Comparison of ENCODE assay signal across 18 cellular contexts in genomic region chr3:169128579-169128978, GRCh38.
A peak's percentile ranks its signal among the peaks of the same experiment; 100 is the strongest.
DNase-seq lines count a peak whose midpoint lies in the region; ATAC-seq and TF ChIP-seq lines count a peak whose summit lies in the region.
"Had no signal": no experiment of that assay in that cellular context is flagged by ENCODE, and none has a peak within 500 bp of the region (broad histone marks: within the 10 kb centered on the region; RNA-seq: fewer than 3 reads in every experiment).

No MANE protein-coding gene starts in this region.

- no peaks in the 10 kb centered on the region for H3K27me3 ChIP-seq in ascending aorta
- no peaks in the 10 kb centered on the region for H3K27me3 ChIP-seq in GM23338 (ENCODE audit: insufficient read depth)
- H3K27me3 ChIP-seq in vagina: no peaks in the 10 kb centered on the region

- H3K27ac Mint-ChIP-seq in progenitor cell of endocrine pancreas (peak overlapping the region; percentile 60), GM23338 (no peak overlapping the region)
- H3K27ac Mint-ChIP-seq in activated CD4-positive, alpha-beta T cell treated with anti-CD3 and anti-CD28 coated beads, Interleukin-2, amount 10 ng/mL, durations not matched to agents 24 days and 14 days: no peak overlapping the region
- H3K27ac Mint-ChIP-seq: CD4-positive, CD25-positive, alpha-beta regulatory T cell; CD8-positive, alpha-beta memory T cell had no signal

- no peak for ATAC-seq in GM23338
- ATAC-seq: HCT116 had no signal

- H3K4me1 ChIP-seq in HEK293 (ENCODE audit: control insufficient read depth, insufficient read depth, low read length): no peaks in the 10 kb centered on the region
- H3K4me1 ChIP-seq in ascending aorta: peaks cover 0 to 2% of the 10 kb centered on the region in 2 donors
- no peaks in the 10 kb centered on the region for H3K4me1 ChIP-seq in GM23338 (ENCODE audit: insufficient read depth)
- H3K4me1 ChIP-seq in vagina: no peaks in the 10 kb centered on the region
- H3K4me1 ChIP-seq: BE2C had no signal

- no peaks in the 10 kb centered on the region for H3F3A ChIP-seq in GM23338 (replicated peaks; ENCODE audit: low read depth)

- POLR2A ChIA-PET in HEK293 (lab: Yijun Ruan, JAX): no interaction called here

- no peaks in the 10 kb centered on the region for H4K20me1 ChIP-seq in GM23338 (replicated peaks; ENCODE audit: insufficient read depth)

- H3K4me1 Mint-ChIP-seq in progenitor cell of endocrine pancreas (ENCODE audit: low read depth) (peaks cover 54% of the 10 kb centered on the region), GM23338 (peaks cover 6% of the 10 kb centered on the region; the same call in 2 of the 3 replicates)
- no peaks in the 10 kb centered on the region for H3K4me1 Mint-ChIP-seq in activated CD4-positive, alpha-beta T cell treated with anti-CD3 and anti-CD28 coated beads, Interleukin-2, amount 10 ng/mL, durations not matched to agents 24 days and 14 days
- H3K4me1 Mint-ChIP-seq: CD4-positive, CD25-positive, alpha-beta regulatory T cell; CD8-positive, alpha-beta memory T cell had no signal

- no peak for TF ChIP-seq CTCF in HEK293 (tag by site-specific recombination; IDR thresholded peaks at IDR 0.05)
- TF ChIP-seq CTCF in progenitor cell of endocrine pancreas (IDR thresholded peaks at IDR 0.05; ENCODE audit: unreplicated experiment): no peak
- no peak for TF ChIP-seq CTCF in ascending aorta (IDR thresholded peaks at IDR 0.05)
- TF ChIP-seq CTCF in GM23338 (conservative IDR thresholded peaks at IDR 0.05; ENCODE audit: low read depth in 2 of 2): no peak
- no peak for TF ChIP-seq CTCF in vagina (IDR thresholded peaks at IDR 0.05)

- peaks cover 29% of the 10 kb centered on the region for H3K36me3 Mint-ChIP-seq in progenitor cell of endocrine pancreas (ENCODE audit: insufficient read depth)
- no peaks in the 10 kb centered on the region for H3K36me3 Mint-ChIP-seq in activated CD4-positive, alpha-beta T cell treated with anti-CD3 and anti-CD28 coated beads, Interleukin-2, amount 10 ng/mL, durations not matched to agents 24 days and 14 days (ENCODE audit: low read depth)
- H3K36me3 Mint-ChIP-seq in GM23338 (ENCODE audit: low read depth): no peaks in the 10 kb centered on the region
- H3K36me3 Mint-ChIP-seq: CD4-positive, CD25-positive, alpha-beta regulatory T cell; CD8-positive, alpha-beta memory T cell had no signal

- H3K36me3 ChIP-seq in HEK293 (ENCODE audit: control insufficient read depth in 2 of 2, insufficient read depth in 1 of 2, low read length in 2 of 2) (peaks cover 4 to 11% of the 10 kb centered on the region in 2 experiments; a peak in 2 of 3 replicates), ascending aorta (no peaks in the 10 kb centered on the region), GM23338 (ENCODE audit: insufficient read depth) (no peaks in the 10 kb centered on the region), vagina (no peaks in the 10 kb centered on the region)
- H3K36me3 ChIP-seq: BE2C had no signal

- H3K4me3 ChIP-seq in HEK293 (ENCODE audit: low read depth, low read length): no peak overlapping the region
- H3K4me3 ChIP-seq in ascending aorta: no peak overlapping the region
- H3K4me3 ChIP-seq in GM23338: no peak overlapping the region
- H3K4me3 ChIP-seq in vagina: no peak overlapping the region

- H3K9me2 ChIP-seq in GM23338 (ENCODE audit: insufficient read depth): no peaks in the 10 kb centered on the region

- H3K4me2 ChIP-seq in GM23338: no peak overlapping the region

- DNase-seq in EH (ENCODE audit: low read depth) (peak; percentile 9), M059J (ENCODE audit: low read depth) (peak; percentile 47), progenitor cell of endocrine pancreas (ENCODE audit: low spot score, unreplicated experiment) (no peak), ascending aorta (ENCODE audit: low spot score in 2 of 2) (no peak), GM23338 (ENCODE audit: low spot score) (no peak), vagina (ENCODE audit: extremely low spot score in 2 of 2) (no peak)
- no peak for DNase-seq in activated CD4-positive, alpha-beta T cell treated with anti-CD3 and anti-CD28 coated beads, Interleukin-2, amount 10 ng/mL, durations not matched to agents 24 days and 14 days
- DNase-seq: ACHN; BE2C; C1 segment of cervical spinal cord; CD4-positive, CD25-positive, alpha-beta regulatory T cell; CD8-positive, alpha-beta memory T cell; COR-L47; GDM1; GOT3; H7 had no signal

- H3K4me3 Mint-ChIP-seq in progenitor cell of endocrine pancreas (ENCODE audit: low read depth) (no peak overlapping the region), GM23338 (no peak overlapping the region)
- no peak overlapping the region for H3K4me3 Mint-ChIP-seq in activated CD4-positive, alpha-beta T cell treated with anti-CD3 and anti-CD28 coated beads, Interleukin-2, amount 10 ng/mL, durations not matched to agents 24 days and 14 days
- H3K4me3 Mint-ChIP-seq: CD4-positive, CD25-positive, alpha-beta regulatory T cell; CD8-positive, alpha-beta memory T cell had no signal

- no peak overlapping the region for H2AFZ ChIP-seq in GM23338

- H3K9me3 ChIP-seq in HEK293 (ENCODE audit: control insufficient read depth, insufficient read depth, low read depth, low read length) (no peaks in the 10 kb centered on the region), ascending aorta (no peaks in the 10 kb centered on the region), vagina (no peaks in the 10 kb centered on the region)
- H3K9me3 ChIP-seq: BE2C had no signal

- intact Hi-C loops in ascending aorta (cut with DNase I) (no loop called here), vagina (cut with DNase I) (no loop called here)
- intact Hi-C loops in activated CD4-positive, alpha-beta T cell treated with anti-CD3 and anti-CD28 coated beads, Interleukin-2, amount 10 ng/mL, durations not matched to agents 24 days and 14 days (cut with micrococcal nuclease): no loop called here

- no peak for TF ChIP-seq POLR2A in vagina (IDR thresholded peaks at IDR 0.05)

- CTCF ChIA-PET in HEK293 (lab: Yijun Ruan, JAX): interaction anchor here (1.2 kb wide), 1 partner anchor 10 kb away, joined by 3 read pairs; no protein-coding TSS in a partner anchor

- no peaks in the 10 kb centered on the region for H3K27me3 Mint-ChIP-seq in progenitor cell of endocrine pancreas
- no peaks in the 10 kb centered on the region for H3K27me3 Mint-ChIP-seq in activated CD4-positive, alpha-beta T cell treated with anti-CD3 and anti-CD28 coated beads, Interleukin-2, amount 10 ng/mL, durations not matched to agents 24 days and 14 days
- no peaks in the 10 kb centered on the region for H3K27me3 Mint-ChIP-seq in GM23338 (ENCODE audit: insufficient read depth, low read depth, poor library complexity)
- H3K27me3 Mint-ChIP-seq: CD4-positive, CD25-positive, alpha-beta regulatory T cell; CD8-positive, alpha-beta memory T cell had no signal

- no peaks in the 10 kb centered on the region for H3K79me2 ChIP-seq in GM23338 (replicated peaks; ENCODE audit: insufficient read depth)

- H3K9me3 Mint-ChIP-seq in progenitor cell of endocrine pancreas (ENCODE audit: low read depth): no peaks in the 10 kb centered on the region
- no peaks in the 10 kb centered on the region for H3K9me3 Mint-ChIP-seq in activated CD4-positive, alpha-beta T cell treated with anti-CD3 and anti-CD28 coated beads, Interleukin-2, amount 10 ng/mL, durations not matched to agents 24 days and 14 days
- no peaks in the 10 kb centered on the region for H3K9me3 Mint-ChIP-seq in GM23338

- no peak overlapping the region for H3K27ac ChIP-seq in HEK293 (ENCODE audit: extremely low read depth, low read depth, low read length)
- no peak overlapping the region for H3K27ac ChIP-seq in ascending aorta
- no peak overlapping the region for H3K27ac ChIP-seq in GM23338 (ENCODE audit: low read depth)
- H3K27ac ChIP-seq in vagina: no peak overlapping the region

TF ChIP-seq in HEK293, 187 proteins besides CTCF, POLR2A, EP300 and RAD21 (continues in another document):
- TF ChIP-seq TCF7L2 (IDR thresholded peaks at IDR 0.05; ENCODE audit: borderline replicate concordance, low read depth, low read length): peak; percentile 19; the same call in 1 of the 2 replicates
- no peak for TF ChIP-seq ZBTB1 (tag by site-specific recombination; IDR thresholded peaks at IDR 0.05)
- TF ChIP-seq SP7 (tag by site-specific recombination; IDR thresholded peaks at IDR 0.05): peak; percentile 77
- TF ChIP-seq ZNF449 (tag by site-specific recombination; IDR thresholded peaks at IDR 0.05): no peak

Comparison
In these comparisons a context has a peak if more than half of its experiments do, and no peak if none do; other contexts are left out.
1. DNase-seq: peak in EH (single experiment) and M059J (single experiment); none in progenitor cell of endocrine pancreas (single experiment), ascending aorta (0 of 2), activated CD4-positive, alpha-beta T cell treated with anti-CD3 and anti-CD28 coated beads, Interleukin-2, amount 10 ng/mL, durations not matched to agents 24 days and 14 days (single experiment), GM23338 (single experiment) and vagina (0 of 2).